In the genomic region with DNA sequence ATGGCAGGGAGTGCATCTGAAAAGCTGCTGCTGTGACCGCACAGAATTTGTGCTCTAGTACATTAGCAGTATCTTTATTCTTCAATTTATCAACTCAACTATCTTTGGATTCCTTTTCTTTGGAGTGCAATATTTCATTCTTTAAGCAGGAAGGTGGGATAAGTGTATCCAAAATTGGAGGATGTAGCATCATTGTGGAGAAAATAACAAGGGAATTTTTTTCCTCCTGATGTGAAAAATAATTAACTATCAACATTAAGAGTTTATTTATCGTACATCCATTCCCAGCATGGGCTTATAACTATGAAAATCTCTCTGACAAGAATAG, we compare ENCODE assay signal across 12 cellular contexts. TPM values are rescaled to one million over a fixed set of nuclear protein-coding genes. Genes with fewer than 3 reads are reported as not detected.
DNase-seq lines count a peak whose midpoint lies in the region; ATAC-seq and TF ChIP-seq lines count a peak whose summit lies in the region.
"Had no signal": no experiment of that assay in that cellular context is flagged by ENCODE, and none has a peak within 500 bp of the region (broad histone marks: within the 10 kb centered on the region; RNA-seq: fewer than 3 reads in every experiment).

No MANE protein-coding gene starts in this region.

- H4K20me1 ChIP-seq in osteoblast (ENCODE audit: insufficient read depth, low read length): no peaks in the 10 kb centered on the region

- peak overlapping the region; percentile 32 for H3K4me3 ChIP-seq in SJSA1
- H3K4me3 ChIP-seq in esophagus muscularis mucosa: peak overlapping the region; percentile 35 to 54 (median 45)
- peak overlapping the region; percentile 57 for H3K4me3 ChIP-seq in osteoblast (ENCODE audit: insufficient read depth, low read length)
- H3K4me3 ChIP-seq: mucosa of descending colon had no signal

- intact Hi-C loops in CD14-positive monocyte (cut with micrococcal nuclease) (no loop called here), esophagus muscularis mucosa (cut with DNase I) (no loop called here)

- H3K36me3 Mint-ChIP-seq in CD14-positive monocyte (peaks cover 3 to 6% of the 10 kb centered on the region in 2 donors), progenitor cell of endocrine pancreas (ENCODE audit: insufficient read depth) (no peaks in the 10 kb centered on the region)

- H3K27ac Mint-ChIP-seq in CD14-positive monocyte (peak overlapping the region; percentile 58 to 98 (median 89)), progenitor cell of endocrine pancreas (no peak overlapping the region)

- peak overlapping the region; percentile 71 for H2AFZ ChIP-seq in osteoblast (ENCODE audit: low read length)

- no peak overlapping the region for H3K27ac ChIP-seq in SJSA1
- H3K27ac ChIP-seq in esophagus muscularis mucosa (replicated peaks in 1 of 4): peak overlapping the region; percentile 29 to 68 (median 49)
- peak overlapping the region; percentile 67 for H3K27ac ChIP-seq in osteoblast (ENCODE audit: low read depth, low read length)

- H3K27me3 Mint-ChIP-seq in CD14-positive monocyte (ENCODE audit: low read depth in 3 of 3): no peaks in the 10 kb centered on the region
- peaks cover 15% of the 10 kb centered on the region for H3K27me3 Mint-ChIP-seq in progenitor cell of endocrine pancreas

- H3K4me3 Mint-ChIP-seq in CD14-positive monocyte (peak overlapping the region in 1 of 2 donors; percentile 69), progenitor cell of endocrine pancreas (ENCODE audit: low read depth) (no peak overlapping the region)

- H3K4me1 Mint-ChIP-seq in CD14-positive monocyte (peaks cover 61% of the 10 kb centered on the region), progenitor cell of endocrine pancreas (ENCODE audit: low read depth) (no peaks in the 10 kb centered on the region)

- H3K4me2 ChIP-seq in osteoblast (ENCODE audit: insufficient read depth, low read length): peak overlapping the region; percentile 82

- H3K27me3 ChIP-seq in SJSA1 (replicated peaks) (no peaks in the 10 kb centered on the region), esophagus muscularis mucosa (no peaks in the 10 kb centered on the region), osteoblast (ENCODE audit: insufficient read depth, low read length) (no peaks in the 10 kb centered on the region)

- WGBS in esophagus muscularis mucosa: 84% methylated on average over 2 of the region's 2 CpGs

- H3K9me3 ChIP-seq in SJSA1 (replicated peaks): no peaks in the 10 kb centered on the region
- no peaks in the 10 kb centered on the region for H3K9me3 ChIP-seq in esophagus muscularis mucosa
- no peaks in the 10 kb centered on the region for H3K9me3 ChIP-seq in osteoblast (ENCODE audit: low read depth, low read length)
- H3K9me3 ChIP-seq: mucosa of descending colon had no signal

- TF ChIP-seq EP300 in esophagus muscularis mucosa (IDR thresholded peaks at IDR 0.05): no peak

- ATAC-seq in GM21423 (IDR thresholded peaks at IDR 0.05; ENCODE audit: unreplicated experiment) (no peak), GM21515 (IDR thresholded peaks at IDR 0.05; ENCODE audit: unreplicated experiment) (no peak)

- TF ChIP-seq CTCF in CD14-positive monocyte (IDR thresholded peaks at IDR 0.05): no peak
- TF ChIP-seq CTCF in esophagus muscularis mucosa (IDR thresholded peaks at IDR 0.05): no peak
- TF ChIP-seq CTCF in osteoblast (IDR thresholded peaks at IDR 0.05; ENCODE audit: extremely low read depth, low read depth, low read length): no peak
- TF ChIP-seq CTCF in progenitor cell of endocrine pancreas (IDR thresholded peaks at IDR 0.05; ENCODE audit: unreplicated experiment): no peak

- DNase-seq in CD14-positive monocyte (ENCODE audit: low spot score): no peak
- no peak for DNase-seq in SJSA1 (ENCODE audit: low read depth in 1 of 2, low spot score in 2 of 2)
- DNase-seq in esophagus muscularis mucosa (ENCODE audit: extremely low spot score): no peak
- no peak for DNase-seq in osteoblast (ENCODE audit: insufficient read length, low spot score, missing footprints)
- DNase-seq in mesenteric fat pad (ENCODE audit: low spot score): no peak
- DNase-seq in progenitor cell of endocrine pancreas (ENCODE audit: low spot score, unreplicated experiment): no peak
- DNase-seq: mucosa of descending colon; NCI-H187; stimulated activated CD4-positive, alpha-beta T cell treated with anti-CD3 and anti-CD28 coated beads, Interleukin-4, amount 100 ng/mL, for 24 hours had no signal

- TF ChIP-seq POLR2A in esophagus muscularis mucosa (IDR thresholded peaks at IDR 0.05; ENCODE audit: low read depth): no peak

- H3K36me3 ChIP-seq in SJSA1 (no peaks in the 10 kb centered on the region), esophagus muscularis mucosa (no peaks in the 10 kb centered on the region), osteoblast (ENCODE audit: insufficient read depth, low read length) (peaks cover 4% of the 10 kb centered on the region)

- H3K4me1 ChIP-seq in SJSA1 (replicated peaks) (peaks cover 10% of the 10 kb centered on the region), esophagus muscularis mucosa (peaks cover 0 to 16% (median 10%) of the 10 kb centered on the region in 4 donors), osteoblast (ENCODE audit: insufficient read depth, low read length) (peaks cover 17% of the 10 kb centered on the region)

- H3K9me3 Mint-ChIP-seq in CD14-positive monocyte: peaks cover 0 to 7% (median 0%) of the 10 kb centered on the region in 7 donors
- no peaks in the 10 kb centered on the region for H3K9me3 Mint-ChIP-seq in progenitor cell of endocrine pancreas (ENCODE audit: low read depth)

- no peaks in the 10 kb centered on the region for H3K79me2 ChIP-seq in osteoblast (ENCODE audit: insufficient read depth, low read length)

RNA-seq across cellular contexts. Expression of gene MAP3K7CL, which starts 25.5 kb away (rescaled TPM):
- 10 to 100 TPM; 14.6 to 15.8 TPM for polyA plus RNA-seq in CD14-positive monocyte
- 5.3 and 11.7 TPM in 2 replicates for total RNA-seq in SJSA1 (2014; rRNA removed; shearing (Covaris generic))
- total RNA-seq in esophagus muscularis mucosa: 1 to 10 TPM; 1.6 to 2.8 (median 1.9) TPM
- total RNA-seq in osteoblast: 15.6 and 19.9 TPM in 2 replicates
- total RNA-seq in mesenteric fat pad: 3.9 TPM
- total RNA-seq in progenitor cell of endocrine pancreas: 1.2 and 1.7 TPM in 2 replicates
- total RNA-seq: NCI-H460 had no signal
